In the genomic region with DNA sequence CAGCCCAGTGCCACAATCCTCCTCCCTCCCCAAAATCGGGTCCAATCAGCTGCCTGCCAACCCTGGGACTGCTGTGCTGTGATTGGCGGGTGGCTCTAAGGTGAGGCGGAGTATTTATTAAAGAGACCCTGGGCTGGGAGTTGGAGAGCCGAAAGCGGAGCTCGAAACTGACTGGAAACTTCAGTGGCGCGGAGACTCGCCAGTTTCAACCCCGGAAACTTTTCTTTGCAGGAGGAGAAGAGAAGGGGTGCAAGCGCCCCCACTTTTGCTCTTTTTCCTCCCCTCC, we compare ENCODE assay signal across 9 cellular contexts. TPM values are rescaled to one million over a fixed set of nuclear protein-coding genes. Genes with fewer than 3 reads are reported as not detected.
A peak's percentile ranks its signal among the peaks of the same experiment; 100 is the strongest.
DNase-seq lines count a peak whose midpoint lies in the region; ATAC-seq and TF ChIP-seq lines count a peak whose summit lies in the region.
"Had no signal": no experiment of that assay in that cellular context is flagged by ENCODE, and none has a peak within 500 bp of the region (broad histone marks: within the 10 kb centered on the region; RNA-seq: fewer than 3 reads in every experiment).

Gene SOX9, plus strand, starts transcription at position 143 of the 286 bp plus-strand sequence. CDS start 372 bp downstream, outside the sequence.

- no peaks in the 10 kb centered on the region for H3K9me2 ChIP-seq in DOHH2 (replicated peaks; ENCODE audit: control insufficient read depth, low read length)

- peaks cover 8% of the 10 kb centered on the region for H3F3A ChIP-seq in DOHH2 (ENCODE audit: control insufficient read depth, insufficient read depth)

- in situ Hi-C loops in transverse colon (cut with MboI; ENCODE audit: low pct_ligation_motif_present in 1 of 4, low pct_unique_long_range_greater_than_20kb in 1 of 4, low sequenced_read_pairs in 3 of 4): loop anchor here in 3 of 4 donors (25.0 kb wide), 2 partner anchors 634 to 659 kb away; no protein-coding TSS in a partner anchor

- WGBS in right lobe of liver (ENCODE audit: insufficient coverage, low coverage, low lambda C conversion rate, missing lambda C conversion rate): 13% methylated on average over 10 of the region's 11 CpGs
- WGBS in transverse colon (ENCODE audit: low coverage in 1 of 2), 2 donors: 7% methylated on average over 11 of the region's 11 CpGs; no CpG with 5 or more reads in 1 of the 2 donors

- TF ChIP-seq CTCF in DOHH2 (IDR thresholded peaks at IDR 0.05; ENCODE audit: low read depth, low read length, poor library complexity, severe bottlenecking) (no peak), dorsolateral prefrontal cortex (IDR thresholded peaks at IDR 0.05 in 54 of 56, conservative IDR thresholded peaks at IDR 0.05 in 2 of 56; ENCODE audit: low read depth in 1 of 56, partially characterized antibody in 56 of 56) (no peak), right lobe of liver (IDR thresholded peaks at IDR 0.05) (no peak), transverse colon (IDR thresholded peaks at IDR 0.05) (no peak)

- no peak for TF ChIP-seq EP300 in transverse colon (IDR thresholded peaks at IDR 0.05; ENCODE audit: low read depth)

- H3K36me3 ChIP-seq in DOHH2 (ENCODE audit: control insufficient read depth, low read length) (peaks cover 26% of the 10 kb centered on the region), right lobe of liver (no peaks in the 10 kb centered on the region), transverse colon (no peaks in the 10 kb centered on the region)

- peak within 1 kb of the TSS; percentile 60 for H3K27ac ChIP-seq in DOHH2 (ENCODE audit: low read depth, low read length)
- H3K27ac ChIP-seq in dorsolateral prefrontal cortex: peak within 1 kb of the TSS; percentile 49 to 95 (median 88)
- H3K27ac ChIP-seq in right lobe of liver: peak within 1 kb of the TSS in 2 of 3 donors; percentile 53 to 57
- H3K27ac ChIP-seq in transverse colon: peak within 1 kb of the TSS; percentile 75 to 88 (median 87)

- ATAC-seq in GM19455 (IDR thresholded peaks at IDR 0.05; ENCODE audit: unreplicated experiment): peak; percentile 62
- peak; percentile 80 for ATAC-seq in HG03460 (IDR thresholded peaks at IDR 0.05; ENCODE audit: unreplicated experiment)
- peak; percentile 73 to 83 (median 76) for ATAC-seq in right lobe of liver

- peak within 1 kb of the TSS; percentile 99 for H3K4me2 ChIP-seq in DOHH2 (ENCODE audit: low read length)

- H3K9me3 ChIP-seq in DOHH2 (ENCODE audit: control insufficient read depth, insufficient read depth, low read length): no peaks in the 10 kb centered on the region
- H3K9me3 ChIP-seq in right lobe of liver: no peaks in the 10 kb centered on the region
- no peaks in the 10 kb centered on the region for H3K9me3 ChIP-seq in transverse colon

- H4K20me1 ChIP-seq in DOHH2 (ENCODE audit: control insufficient read depth, insufficient read depth, low read depth, low read length): peaks cover 6% of the 10 kb centered on the region

- H3K4me1 ChIP-seq in DOHH2 (ENCODE audit: control insufficient read depth, low read length): peaks cover 30% of the 10 kb centered on the region
- peaks cover 0 to 32% (median 4%) of the 10 kb centered on the region in 4 donors for H3K4me1 ChIP-seq in right lobe of liver
- peaks cover 0 to 57% (median 30%) of the 10 kb centered on the region in 4 donors for H3K4me1 ChIP-seq in transverse colon

- peak; percentile 97 for DNase-seq in NCI-H774 (lab: John Stamatoyannopoulos, UW)
- DNase-seq in dorsolateral prefrontal cortex: peak; percentile 70 to 96 (median 94)
- DNase-seq in right lobe of liver: peak; percentile 82 to 85 (median 85)
- peak; percentile 91 for DNase-seq in transverse colon
- no peak for DNase-seq in activated gamma-delta T cell (lab: John Stamatoyannopoulos, UW)

- intact Hi-C loops in dorsolateral prefrontal cortex (cut with DNase I): loop anchor here (1.0 to 5.0 kb wide), 4 partner anchors 30 to 420 kb away; no protein-coding TSS in a partner anchor
- intact Hi-C loops in right lobe of liver (cut with DNase I): no loop called here
- intact Hi-C loops in transverse colon (cut with DNase I; ENCODE audit: low total_unique reads): loop anchor here (5.0 kb wide), 1 partner anchor 416 kb away; no protein-coding TSS in a partner anchor

- H3K79me2 ChIP-seq in DOHH2 (ENCODE audit: control insufficient read depth, low read length): peaks cover 30% of the 10 kb centered on the region

- H3K27me3 ChIP-seq in DOHH2 (ENCODE audit: control insufficient read depth, low read length) (peaks cover 39% of the 10 kb centered on the region), dorsolateral prefrontal cortex (peaks cover 0 to 59% (median 6%) of the 10 kb centered on the region in 45 donors), right lobe of liver (peaks cover 0 to 42% of the 10 kb centered on the region in 2 donors), transverse colon (peaks cover 84% of the 10 kb centered on the region)

- TF ChIP-seq POLR2A in right lobe of liver (IDR thresholded peaks at IDR 0.05): peak; percentile 86
- TF ChIP-seq POLR2A in transverse colon (IDR thresholded peaks at IDR 0.05): peak; percentile 97

- H3K4me3 ChIP-seq in DOHH2 (ENCODE audit: low read length) (peak within 1 kb of the TSS; percentile 98), dorsolateral prefrontal cortex (peak within 1 kb of the TSS; percentile 47 to 91 (median 79)), right lobe of liver (peak within 1 kb of the TSS; percentile 43 to 49 (median 47)), transverse colon (peak within 1 kb of the TSS; percentile 30 to 66 (median 58))

RNA-seq across cellular contexts. Expression of gene SOX9, which starts in this region (rescaled TPM):
- total RNA-seq in dorsolateral prefrontal cortex (100 to 1,000 TPM in 7 of 120 experiments, 10 to 100 TPM in 113; 30.6 to 138 (median 57.7) TPM), right lobe of liver (1 to 10 TPM; 1.2 to 5.9 (median 1.9) TPM), transverse colon (10 to 100 TPM; 35.2 to 55.7 (median 42.3) TPM)
- total RNA-seq: dermis microvascular lymphatic vessel endothelial cell had no signal

Comparison
In these comparisons a context has a peak if more than half of its experiments do, and no peak if none do; other contexts are left out.
1. RNA of gene SOX9 (total RNA-seq): 30.6 to 138 TPM in dorsolateral prefrontal cortex and 35.2 to 55.7 TPM in transverse colon; 1.2 to 5.9 TPM in right lobe of liver; every median in the first group is over 4 times any median in the second.
2. H3K4me3 ChIP-seq: peak in every context shown above with its lines; median percentile 98 in DOHH2; 79 in dorsolateral prefrontal cortex; 58 in transverse colon; 47 in right lobe of liver.
3. intact Hi-C loops: an anchor here in dorsolateral prefrontal cortex (1.0 to 5.0 kb wide) and transverse colon (5.0 kb wide); none called in right lobe of liver.
4. Peak in every context shown above with its lines, with median percentiles within 50 percentile points of each other: H3K27ac ChIP-seq and ATAC-seq.